In genomic region chr19:58474291-58474996, GRCh38 we compare ENCODE assay signal across 7 cellular contexts. TPM values are rescaled to one million over a fixed set of nuclear protein-coding genes. Genes with fewer than 3 reads are reported as not detected.
DNase-seq lines count a peak whose midpoint lies in the region; ATAC-seq, FAIRE-seq and TF ChIP-seq lines count a peak whose summit lies in the region.

No MANE protein-coding gene starts in this region.

- intact Hi-C loops in left cardiac atrium (cut with DNase I) = no loop called here

- H4K8ac ChIP-seq in H1 (ENCODE audit: extremely low read depth, insufficient read depth, low read length) = no peak overlapping the region

- POLR2A ChIA-PET in H1 (lab: Charles Lee; ENCODE audit: partially characterized antibody) = interaction anchor here (0.6 to 1.9 kb wide), 8 partner anchors 8 to 242 kb away, joined by 3 to 10 read pairs (median 4); partner anchors contain the start of genes TRIM28, ZNF324, ZNF324B and ZSCAN22

- H4K5ac ChIP-seq in H1 (ENCODE audit: insufficient read length, low read depth, low read length) = no peak overlapping the region

- no peaks in the 10 kb centered on the region for H3K79me1 ChIP-seq in H1 (ENCODE audit: low read depth, low read length)

- H3K4ac ChIP-seq in H1 (replicated peaks; ENCODE audit: insufficient read length, low read depth, low read length) = no peak overlapping the region

- no peak for TF ChIP-seq CTCF in OCI-LY3 (IDR thresholded peaks at IDR 0.05; ENCODE audit: low read depth, low read length)
- TF ChIP-seq CTCF in H1 (IDR thresholded peaks at IDR 0.05; ENCODE audit: control extremely low read depth in 1 of 3, insufficient read depth in 1 of 3, low read depth in 1 of 3, low read length in 3 of 3) = no peak

- H3K56ac ChIP-seq in H1 (replicated peaks; ENCODE audit: insufficient read length, low read depth, low read length) = no peak overlapping the region

- H3K23ac ChIP-seq in H1 (ENCODE audit: insufficient read length) = no peak overlapping the region

- DNase-seq in ELR (ENCODE audit: low read depth) = peak; percentile 59
- DNase-seq in H1 (ENCODE audit: low read depth in 1 of 2, low spot score in 2 of 2) = no peak
- DNase-seq in skeletal muscle cell (ENCODE audit: low read depth) = peak; percentile 31
- no peak for DNase-seq in AML-193 (lab: John Stamatoyannopoulos, UW)
- no peak for DNase-seq in SJCRH30
- no peak for DNase-seq in left cardiac atrium

- 90% methylated on average over 12 of the region's 12 CpGs; no CpG with 5 or more reads in 1 of the 2 experiments for WGBS in H1 (ENCODE audit: extremely low coverage in 1 of 2, insufficient coverage in 1 of 2, insufficient read length in 1 of 2, insufficient replicate concordance in 2 of 2, low coverage in 1 of 2, low lambda C conversion rate in 2 of 2, missing lambda C conversion rate in 1 of 2), 2 experiments

- no peak overlapping the region for H2BK5ac ChIP-seq in H1 (ENCODE audit: low read depth, low read length)

- H3K18ac ChIP-seq in H1 (ENCODE audit: extremely low read depth, low read length) = no peak overlapping the region

- H3K4me1 ChIP-seq in OCI-LY3 (ENCODE audit: low read length) = peaks cover 25% of the 10 kb centered on the region
- H3K4me1 ChIP-seq in H1 (replicated peaks in 1 of 4; ENCODE audit: control insufficient read depth in 3 of 4, insufficient read depth in 4 of 4, low read length in 3 of 4) = peaks cover 0 to 6% (median 5%) of the 10 kb centered on the region in 4 experiments; a peak in 6 of 7 replicates
- H3K4me1 ChIP-seq in SJCRH30 = 0 out of 2 replicates have a peak, but pooled peaks cover 2% of the 10 kb centered on the region

- H2AFZ ChIP-seq in OCI-LY3 (ENCODE audit: low read depth, low read length) (no peak overlapping the region), H1 (ENCODE audit: low read length) (no peak overlapping the region)

- peak overlapping the region; percentile 83 for H3K4me3 ChIP-seq in OCI-LY3 (ENCODE audit: low read length)
- H3K4me3 ChIP-seq in H1 (ENCODE audit: extremely low read depth in 1 of 4, insufficient read depth in 2 of 4, low read depth in 3 of 4, low read length in 4 of 4) = no peak overlapping the region
- H3K4me3 ChIP-seq in skeletal muscle cell (ENCODE audit: low read depth, low read length) = no peak overlapping the region
- H3K4me3 ChIP-seq in SJCRH30 = no peak overlapping the region

- H3K14ac ChIP-seq in H1 (ENCODE audit: insufficient read length) = no peak overlapping the region

- H3K27me3 ChIP-seq in OCI-LY3 (ENCODE audit: low read depth, low read length) (no peaks in the 10 kb centered on the region), H1 (replicated peaks in 1 of 4; ENCODE audit: control insufficient read depth in 3 of 4, extremely low read depth in 1 of 4, insufficient read depth in 3 of 4, low read length in 3 of 4) (peaks cover 0 to 3% (median 0%) of the 10 kb centered on the region in 4 experiments; a peak in 3 of 7 replicates), SJCRH30 (no peaks in the 10 kb centered on the region)

- no peak for FAIRE-seq in H1 (lab: Jason Lieb, UNC)

- no peak overlapping the region for H2BK15ac ChIP-seq in H1 (ENCODE audit: low read length)

- CTCF ChIA-PET in H1 (lab: Charles Lee; ENCODE audit: partially characterized antibody) = interaction anchor here (1.6 kb wide), 1 partner anchor 107 kb away, joined by 4 read pairs; no protein-coding TSS in a partner anchor

- H4K91ac ChIP-seq in H1 (replicated peaks; ENCODE audit: insufficient read length, low read length) = no peak overlapping the region

- H4K20me1 ChIP-seq in OCI-LY3 (ENCODE audit: insufficient read depth, low read length) (no peaks in the 10 kb centered on the region), H1 (replicated peaks in 1 of 2; ENCODE audit: control insufficient read depth in 1 of 2, insufficient read depth in 2 of 2, low read length in 2 of 2) (peaks cover 6 to 7% of the 10 kb centered on the region in 2 experiments)

- H2BK12ac ChIP-seq in H1 (ENCODE audit: low read depth, low read length) = no peak overlapping the region

- no peak overlapping the region for H2AK5ac ChIP-seq in H1 (ENCODE audit: low read depth, low read length)

- TF ChIP-seq EP300 in H1 (IDR thresholded peaks at IDR 0.05; ENCODE audit: borderline replicate concordance in 1 of 2, low read depth in 2 of 2, low read length in 2 of 2) = no peak

- no peak for ATAC-seq in left cardiac atrium

- no peak overlapping the region for H3K9ac ChIP-seq in OCI-LY3 (ENCODE audit: low read length)
- no peak overlapping the region for H3K9ac ChIP-seq in H1 (replicated peaks in 1 of 4; ENCODE audit: extremely low read depth in 1 of 4, low read depth in 3 of 4, low read length in 3 of 4)

- H3K4me2 ChIP-seq in OCI-LY3 (ENCODE audit: low read length) = peak overlapping the region; percentile 86
- H3K4me2 ChIP-seq in H1 (ENCODE audit: insufficient read depth in 1 of 2, low read depth in 2 of 2, low read length in 2 of 2) = peak overlapping the region; percentile 88 to 94; a peak in 1 of 4 replicates

- H2BK20ac ChIP-seq in H1 (ENCODE audit: low read length) = no peak overlapping the region

- peaks cover 10% of the 10 kb centered on the region for H3K36me3 ChIP-seq in OCI-LY3 (replicated peaks; ENCODE audit: low read depth, low read length)
- peaks cover 2 to 7% (median 4%) of the 10 kb centered on the region in 4 experiments; a peak in 5 of 8 replicates for H3K36me3 ChIP-seq in H1 (ENCODE audit: control insufficient read depth in 2 of 4, insufficient read depth in 4 of 4, low read length in 3 of 4)
- peaks cover 7% of the 10 kb centered on the region; the same call in 1 of the 2 replicates for H3K36me3 ChIP-seq in SJCRH30

- no peak for TF ChIP-seq POLR2A in H1 (IDR thresholded peaks at IDR 0.05; ENCODE audit: control extremely low read depth in 1 of 2, low read depth in 2 of 2, low read length in 2 of 2)

- H3K9me3 ChIP-seq in OCI-LY3 (ENCODE audit: insufficient read depth, low read length) = no peaks in the 10 kb centered on the region
- no peaks in the 10 kb centered on the region for H3K9me3 ChIP-seq in H1 (ENCODE audit: insufficient read depth in 2 of 2, low read depth in 1 of 2, low read length in 1 of 2)
- H3K9me3 ChIP-seq in SJCRH30 (replicated peaks) = no peaks in the 10 kb centered on the region

- no peak overlapping the region for H2BK120ac ChIP-seq in H1 (replicated peaks; ENCODE audit: low read depth, low read length)

- H3K79me2 ChIP-seq in OCI-LY3 (ENCODE audit: low read length) = no peaks in the 10 kb centered on the region
- H3K79me2 ChIP-seq in H1 (ENCODE audit: control insufficient read depth in 1 of 2, insufficient read depth in 2 of 2, low read length in 2 of 2) = no peaks in the 10 kb centered on the region

- no peak for TF ChIP-seq RAD21 in H1 (IDR thresholded peaks at IDR 0.05 in 1 of 2, conservative IDR thresholded peaks at IDR 0.05 in 1 of 2; ENCODE audit: low read depth in 2 of 2, low read length in 2 of 2)

- peaks cover 14% of the 10 kb centered on the region for H3K23me2 ChIP-seq in H1 (ENCODE audit: low read depth, low read length)

- no peak overlapping the region for H3K27ac ChIP-seq in OCI-LY3 (ENCODE audit: low read length)
- no peak overlapping the region for H3K27ac ChIP-seq in H1 (ENCODE audit: low read depth, low read length)
- H3K27ac ChIP-seq in SJCRH30 = no peak overlapping the region

RNA-seq across cellular contexts. Expression of gene ZNF446, which starts 1.7 kb away (rescaled TPM):
- total RNA-seq in H1 (2021; fragmentation: NEBNext Ultra II Directional; extraction: Animal tissue kit (Norgen Biotek cat#: 25700)) = 4.1 and 4.3 TPM in 2 replicates
- 5.5 and 8.2 TPM in 2 replicates for polyA plus RNA-seq in H1 (2011; rRNA removed)
- 5.6 TPM for polyA plus RNA-seq in H1 (2011; cell fraction: cytosol; rRNA removed)
- polyA plus RNA-seq in H1 (2011; cell fraction: nucleus; rRNA removed) = 11.0 TPM
- 4.0 to 5.5 TPM (median 4.5 TPM) in 4 replicates for polyA plus RNA-seq in H1 (2012, experiment 1 of 2)
- 4.2 TPM for polyA plus RNA-seq in H1 (2012, experiment 2 of 2)
- polyA plus RNA-seq in H1 (2013, experiment 1 of 2) = 2.3 TPM
- 2.1 TPM for polyA plus RNA-seq in H1 (2013, experiment 2 of 2)
- polyA minus RNA-seq in H1 (2011; rRNA and poly(A)+ RNA removed) = 2.9 and 3.7 TPM in 2 replicates
- polyA minus RNA-seq in H1 (2011; cell fraction: cytosol; rRNA and poly(A)+ RNA removed) = 4.0 TPM
- 6.5 TPM for polyA minus RNA-seq in H1 (2011; cell fraction: nucleus; rRNA and poly(A)+ RNA removed)
- total RNA-seq in SJCRH30 (2014; rRNA removed; shearing (Covaris generic)) = 6.1 and 6.7 TPM in 2 replicates
- 1 to 10 TPM; 4.1 to 5.1 TPM for total RNA-seq in left cardiac atrium

RNA-seq across cellular contexts. Expression of gene ZNF324, which starts 7.6 kb away (rescaled TPM):
- 5.8 and 6.4 TPM in 2 replicates for total RNA-seq in H1 (2021; fragmentation: NEBNext Ultra II Directional; extraction: Animal tissue kit (Norgen Biotek cat#: 25700))
- 5.1 and 6.7 TPM in 2 replicates for polyA plus RNA-seq in H1 (2011; rRNA removed)
- 5.1 TPM for polyA plus RNA-seq in H1 (2011; cell fraction: cytosol; rRNA removed)
- 5.8 TPM for polyA plus RNA-seq in H1 (2011; cell fraction: nucleus; rRNA removed)
- polyA plus RNA-seq in H1 (2012, experiment 1 of 2) = 2.8 to 4.1 TPM (median 3.9 TPM) in 4 replicates
- polyA plus RNA-seq in H1 (2012, experiment 2 of 2) = 3.0 TPM
- polyA plus RNA-seq in H1 (2013, experiment 1 of 2) = 2.7 TPM
- polyA plus RNA-seq in H1 (2013, experiment 2 of 2) = 2.4 TPM
- polyA minus RNA-seq in H1 (2011; rRNA and poly(A)+ RNA removed) = 6.8 and 7.0 TPM in 2 replicates
- 5.2 TPM for polyA minus RNA-seq in H1 (2011; cell fraction: cytosol; rRNA and poly(A)+ RNA removed)
- polyA minus RNA-seq in H1 (2011; cell fraction: nucleus; rRNA and poly(A)+ RNA removed) = 18.8 TPM
- total RNA-seq in SJCRH30 (2014; rRNA removed; shearing (Covaris generic)) = 9.1 and 9.6 TPM in 2 replicates
- total RNA-seq in left cardiac atrium = 1 to 10 TPM; 4.4 to 6.1 TPM

RNA-seq across cellular contexts. Expression of gene ZNF324B, which starts 23.0 kb away (rescaled TPM):
- total RNA-seq in H1 (2021; fragmentation: NEBNext Ultra II Directional; extraction: Animal tissue kit (Norgen Biotek cat#: 25700)) = 5.3 and 6.0 TPM in 2 replicates
- 2.9 and 3.5 TPM in 2 replicates for polyA plus RNA-seq in H1 (2011; rRNA removed)
- polyA plus RNA-seq in H1 (2011; cell fraction: cytosol; rRNA removed) = 3.1 TPM
- polyA plus RNA-seq in H1 (2011; cell fraction: nucleus; rRNA removed) = 3.5 TPM
- polyA plus RNA-seq in H1 (2012, experiment 1 of 2) = 1.7 to 3.7 TPM (median 3.0 TPM) in 4 replicates
- 2.2 TPM for polyA plus RNA-seq in H1 (2012, experiment 2 of 2)
- 1.5 TPM for polyA plus RNA-seq in H1 (2013, experiment 1 of 2)
- polyA plus RNA-seq in H1 (2013, experiment 2 of 2) = 1.5 TPM
- 5.6 and 6.6 TPM in 2 replicates for polyA minus RNA-seq in H1 (2011; rRNA and poly(A)+ RNA removed)
- polyA minus RNA-seq in H1 (2011; cell fraction: cytosol; rRNA and poly(A)+ RNA removed) = 4.5 TPM
- polyA minus RNA-seq in H1 (2011; cell fraction: nucleus; rRNA and poly(A)+ RNA removed) = 3.5 TPM
- 6.4 and 6.7 TPM in 2 replicates for total RNA-seq in SJCRH30 (2014; rRNA removed; shearing (Covaris generic))
- total RNA-seq in left cardiac atrium = 1 to 10 TPM; 3.9 to 4.7 TPM

RNA-seq across cellular contexts. Expression of gene ZNF132, which starts 34.5 kb away (rescaled TPM):
- total RNA-seq in H1 (2021; fragmentation: NEBNext Ultra II Directional; extraction: Animal tissue kit (Norgen Biotek cat#: 25700)) = 1.5 and 1.9 TPM in 2 replicates
- polyA plus RNA-seq in H1 (2011; rRNA removed) = 0.86 and 0.89 TPM in 2 replicates
- polyA plus RNA-seq in H1 (2011; cell fraction: cytosol; rRNA removed) = 1.1 TPM
- 2.5 TPM for polyA plus RNA-seq in H1 (2011; cell fraction: nucleus; rRNA removed)
- polyA plus RNA-seq in H1 (2012, experiment 1 of 2) = 2.0 to 2.5 TPM (median 2.1 TPM) in 4 replicates
- polyA plus RNA-seq in H1 (2012, experiment 2 of 2) = 0.70 TPM
- 1.3 TPM for polyA plus RNA-seq in H1 (2013, experiment 1 of 2)
- 1.1 TPM for polyA plus RNA-seq in H1 (2013, experiment 2 of 2)
- polyA minus RNA-seq in H1 (2011; rRNA and poly(A)+ RNA removed) = 11.4 and 12.7 TPM in 2 replicates
- 3.9 TPM for polyA minus RNA-seq in H1 (2011; cell fraction: cytosol; rRNA and poly(A)+ RNA removed)
- 19.5 TPM for polyA minus RNA-seq in H1 (2011; cell fraction: nucleus; rRNA and poly(A)+ RNA removed)
- total RNA-seq in SJCRH30 (2014; rRNA removed; shearing (Covaris generic)) = not detected in 2 replicates
- 1 to 10 TPM; 4.7 to 7.3 TPM for total RNA-seq in left cardiac atrium

RNA-seq across cellular contexts. Expression of gene SLC27A5, which starts 37.3 kb away (rescaled TPM):
- total RNA-seq in H1 (2021; fragmentation: NEBNext Ultra II Directional; extraction: Animal tissue kit (Norgen Biotek cat#: 25700)) = 20.7 and 25.1 TPM in 2 replicates
- polyA plus RNA-seq in H1 (2011; rRNA removed) = 80.5 and 95.9 TPM in 2 replicates
- 69.6 TPM for polyA plus RNA-seq in H1 (2011; cell fraction: cytosol; rRNA removed)
- polyA plus RNA-seq in H1 (2011; cell fraction: nucleus; rRNA removed) = 68.5 TPM
- 39.9 to 57.6 TPM (median 48.9 TPM) in 4 replicates for polyA plus RNA-seq in H1 (2012, experiment 1 of 2)
- 53.5 TPM for polyA plus RNA-seq in H1 (2012, experiment 2 of 2)
- 30.3 TPM for polyA plus RNA-seq in H1 (2013, experiment 1 of 2)
- 31.5 TPM for polyA plus RNA-seq in H1 (2013, experiment 2 of 2)
- 34.0 and 38.3 TPM in 2 replicates for polyA minus RNA-seq in H1 (2011; rRNA and poly(A)+ RNA removed)
- polyA minus RNA-seq in H1 (2011; cell fraction: cytosol; rRNA and poly(A)+ RNA removed) = 10.1 TPM
- polyA minus RNA-seq in H1 (2011; cell fraction: nucleus; rRNA and poly(A)+ RNA removed) = 16.9 TPM
- 0.89 and 1.0 TPM in 2 replicates for total RNA-seq in SJCRH30 (2014; rRNA removed; shearing (Covaris generic))
- total RNA-seq in left cardiac atrium = 1 to 10 TPM; 6.0 to 6.3 TPM

Comparison
In these comparisons a context has a peak if more than half of its experiments do, and no peak if none do; other contexts are left out.
1. DNase-seq: peak in ELR (single experiment) and skeletal muscle cell (single experiment); none in H1 (0 of 2), AML-193 (0 of 2), SJCRH30 (0 of 2) and left cardiac atrium (single experiment).